ENCODE assay signal across 1 cellular context in genomic region chr4:182017038-182017437, GRCh38.
TF ChIP-seq lines count a peak whose summit lies in the region.

No MANE protein-coding gene starts in this region.

TF ChIP-seq in H1, 55 proteins besides CTCF, POLR2A, EP300 and RAD21 (continued from another document):
- TF ChIP-seq HDAC6 (IDR thresholded peaks at IDR 0.05; ENCODE audit: low read depth, low read length) (no peak), SUZ12 (IDR thresholded peaks at IDR 0.05; ENCODE audit: low read length) (no peak), POU5F1 (IDR thresholded peaks at IDR 0.05; ENCODE audit: low read depth, low read length) (no peak), CREB1 (IDR thresholded peaks at IDR 0.05) (no peak), FOSL1 (IDR thresholded peaks at IDR 0.05; ENCODE audit: insufficient read depth, low read depth, low read length) (no peak), ATF2 (IDR thresholded peaks at IDR 0.05; ENCODE audit: low read length) (no peak), SIN3A (conservative IDR thresholded peaks at IDR 0.05 in 1 of 2, IDR thresholded peaks at IDR 0.05 in 1 of 2; ENCODE audit: low read depth in 1 of 2, low read length in 2 of 2) (no peak), USF2 (IDR thresholded peaks at IDR 0.05; ENCODE audit: low read length) (no peak), BRCA1 (IDR thresholded peaks at IDR 0.05; ENCODE audit: low read depth, low read length) (no peak), CEBPB (IDR thresholded peaks at IDR 0.05; ENCODE audit: low read depth, low read length) (no peak), POLR2AphosphoS5 (IDR thresholded peaks at IDR 0.05; ENCODE audit: low read depth, low read length) (no peak), SIX5 (IDR thresholded peaks at IDR 0.05; ENCODE audit: low read depth, low read length) (no peak), KDM5A (IDR thresholded peaks at IDR 0.05; ENCODE audit: low read length) (no peak), EZH2 (IDR thresholded peaks at IDR 0.05; ENCODE audit: low read depth, low read length, severe bottlenecking) (no peak)
